Comparison of ENCODE assay signal across 11 cellular contexts in the genomic region with DNA sequence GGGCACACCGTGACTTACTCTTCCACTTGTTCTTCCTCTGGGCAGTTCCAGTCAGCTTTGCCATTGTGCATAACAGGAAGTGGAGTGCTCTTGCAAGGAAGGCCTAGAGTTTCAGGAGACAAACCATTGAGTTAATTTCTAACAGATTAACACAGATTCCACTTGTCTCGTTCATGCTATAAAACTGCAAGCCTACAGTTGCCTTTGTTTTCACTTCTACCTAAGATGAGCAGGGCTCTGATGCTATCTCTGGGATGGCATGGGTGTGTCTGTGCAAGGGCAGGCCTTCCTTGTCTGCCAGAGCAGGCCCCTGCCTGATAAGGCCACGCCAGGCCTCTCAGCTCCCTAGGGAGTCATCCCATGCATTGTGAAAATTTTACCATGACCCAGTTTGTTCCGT.
DNase-seq lines count a peak whose midpoint lies in the region; ATAC-seq and TF ChIP-seq lines count a peak whose summit lies in the region.
"Had no signal": no experiment of that assay in that cellular context is flagged by ENCODE, and none has a peak within 500 bp of the region (broad histone marks: within the 10 kb centered on the region; RNA-seq: fewer than 3 reads in every experiment).

No MANE protein-coding gene starts in this region.

- no peaks in the 10 kb centered on the region for H3K4me1 Mint-ChIP-seq in stimulated activated naive B cell treated with anti-CD40 and anti-IgM and Interleukin-4, amounts not matched to agents 10 μg/mL and 1 μg/mL and 100 μg/mL, for 72 hours

- ATAC-seq in GM21515 (IDR thresholded peaks at IDR 0.05; ENCODE audit: unreplicated experiment): peak; percentile 70
- ATAC-seq in activated CD4-positive, CD25-positive, alpha-beta regulatory T cell treated with anti-CD3 and anti-CD28 coated beads, Interleukin-2, amount 50 U/mL, for 24 hours: no peak
- no peak for ATAC-seq in GM18520 (IDR thresholded peaks at IDR 0.05; ENCODE audit: unreplicated experiment)
- ATAC-seq in stimulated activated naive B cell treated with anti-CD40 and anti-IgM and Interleukin-4, amounts not matched to agents 10 μg/mL and 1 μg/mL and 100 μg/mL, for 72 hours (replicated peaks): no peak

- no peaks in the 10 kb centered on the region for H3K36me3 ChIP-seq in left ventricle myocardium inferior

- H3K27ac ChIP-seq in left ventricle myocardium inferior (replicated peaks): peak overlapping the region; percentile 50

- no peaks in the 10 kb centered on the region for H3K9me3 ChIP-seq in left ventricle myocardium inferior (replicated peaks)

- no peak overlapping the region for H3K27ac Mint-ChIP-seq in stimulated activated naive B cell treated with anti-CD40 and anti-IgM and Interleukin-4, amounts not matched to agents 10 μg/mL and 1 μg/mL and 100 μg/mL, for 72 hours
- H3K27ac Mint-ChIP-seq: activated CD4-positive, alpha-beta T cell treated with anti-CD3 and anti-CD28 coated beads, Interleukin-2, amount 10 ng/mL, durations not matched to agents 24 days and 14 days had no signal

- H3K4me1 ChIP-seq in left ventricle myocardium inferior: peaks cover 50% of the 10 kb centered on the region

- no peaks in the 10 kb centered on the region for H3K9me3 Mint-ChIP-seq in stimulated activated naive B cell treated with anti-CD40 and anti-IgM and Interleukin-4, amounts not matched to agents 10 μg/mL and 1 μg/mL and 100 μg/mL, for 72 hours

- H3K36me3 Mint-ChIP-seq in stimulated activated naive B cell treated with anti-CD40 and anti-IgM and Interleukin-4, amounts not matched to agents 10 μg/mL and 1 μg/mL and 100 μg/mL, for 72 hours: peaks cover 2 to 6% of the 10 kb centered on the region in 2 donors

- intact Hi-C loops in left ventricle myocardium inferior (cut with micrococcal nuclease): no loop called here

- DNase-seq in COLO668 (lab: John Stamatoyannopoulos, UW; ENCODE audit: unreplicated experiment): peak; percentile 13
- DNase-seq in M059J (ENCODE audit: low read depth): peak; percentile 38
- DNase-seq in left ventricle myocardium inferior: peak; percentile 29
- DNase-seq in activated CD4-positive, alpha-beta T cell treated with anti-CD3 and anti-CD28 coated beads, Interleukin-2, amount 50 U/mL, for 48 hours: no peak
- DNase-seq in stimulated activated naive B cell treated with anti-CD40 and anti-IgM and Interleukin-4, amounts not matched to agents 10 μg/mL and 1 μg/mL and 100 μg/mL, for 72 hours: no peak
- DNase-seq: activated CD4-positive, alpha-beta T cell treated with anti-CD3 and anti-CD28 coated beads, Interleukin-2, amount 10 ng/mL, durations not matched to agents 24 days and 14 days; GOT3; NCI-H2081 treated with DMSO at 0.1 percent for 48 hours had no signal

- H3K27me3 Mint-ChIP-seq in stimulated activated naive B cell treated with anti-CD40 and anti-IgM and Interleukin-4, amounts not matched to agents 10 μg/mL and 1 μg/mL and 100 μg/mL, for 72 hours: no peaks in the 10 kb centered on the region
- H3K27me3 Mint-ChIP-seq: activated CD4-positive, alpha-beta T cell treated with anti-CD3 and anti-CD28 coated beads, Interleukin-2, amount 10 ng/mL, durations not matched to agents 24 days and 14 days had no signal

- TF ChIP-seq CTCF in left ventricle myocardium inferior (IDR thresholded peaks at IDR 0.05; ENCODE audit: borderline replicate concordance): no peak

- no peaks in the 10 kb centered on the region for H3K27me3 ChIP-seq in left ventricle myocardium inferior (ENCODE audit: low read depth)

- H3K4me3 Mint-ChIP-seq in stimulated activated naive B cell treated with anti-CD40 and anti-IgM and Interleukin-4, amounts not matched to agents 10 μg/mL and 1 μg/mL and 100 μg/mL, for 72 hours: no peak overlapping the region
- H3K4me3 Mint-ChIP-seq: activated CD4-positive, alpha-beta T cell treated with anti-CD3 and anti-CD28 coated beads, Interleukin-2, amount 10 ng/mL, durations not matched to agents 24 days and 14 days had no signal

- H3K4me3 ChIP-seq in left ventricle myocardium inferior: no peak overlapping the region

Comparison
In these comparisons a context has a peak if more than half of its experiments do, and no peak if none do; other contexts are left out.
1. DNase-seq: peak in COLO668 (single experiment), M059J (single experiment) and left ventricle myocardium inferior (single experiment); none in activated CD4-positive, alpha-beta T cell treated with anti-CD3 and anti-CD28 coated beads, Interleukin-2, amount 50 U/mL, for 48 hours (0 of 2) and stimulated activated naive B cell treated with anti-CD40 and anti-IgM and Interleukin-4, amounts not matched to agents 10 μg/mL and 1 μg/mL and 100 μg/mL, for 72 hours (single experiment).